In genomic region chr5:40591727-40592396, GRCh38 we compare ENCODE assay signal across 8 cellular contexts.
DNase-seq lines count a peak whose midpoint lies in the region; ATAC-seq lines count a peak whose summit lies in the region.
"Not testable (repeated sequence)": the region's sequence is repeated elsewhere in the genome, so short reads cannot be mapped to it uniquely, and the experiment has no call there.

No MANE protein-coding gene starts in this region.

- not testable (repeated sequence) for H3K27me3 ChIP-seq in ACC112 (ENCODE audit: insufficient read depth, low read length)

- not testable (repeated sequence) for H3K4me1 ChIP-seq in ACC112 (ENCODE audit: control insufficient read depth, insufficient read depth, low read length, unreplicated experiment)

- H3K9me3 Mint-ChIP-seq in activated naive CD8-positive, alpha-beta T cell (ENCODE audit: low read depth), result not testable (repeated sequence)

- peak overlapping the region; percentile 10 for H2AFZ ChIP-seq in ACC112 (ENCODE audit: low read length, unreplicated experiment)

- H3K27me3 Mint-ChIP-seq in activated naive CD8-positive, alpha-beta T cell, result not testable (repeated sequence)

- H3K36me3 Mint-ChIP-seq in activated naive CD8-positive, alpha-beta T cell, result not testable (repeated sequence)

- H3K4me3 Mint-ChIP-seq in activated naive CD8-positive, alpha-beta T cell, result not testable (repeated sequence)

- peaks cover 10% of the 10 kb centered on the region for H3K4me1 Mint-ChIP-seq in activated naive CD8-positive, alpha-beta T cell (ENCODE audit: low read depth)

- H3K4me3 ChIP-seq in ACC112 (ENCODE audit: low read depth, low read length), result not testable (repeated sequence)

- not testable (repeated sequence) for H3K79me2 ChIP-seq in ACC112 (ENCODE audit: control insufficient read depth, insufficient read depth, low read length, unreplicated experiment)

- ATAC-seq in GM18519 (IDR thresholded peaks at IDR 0.05; ENCODE audit: low FRiP score, unreplicated experiment) (peak; percentile 94), GM19455 (IDR thresholded peaks at IDR 0.05; ENCODE audit: unreplicated experiment) (peak; percentile 91), HG02588 (IDR thresholded peaks at IDR 0.05; ENCODE audit: unreplicated experiment) (peak; percentile 93), HG03066 (IDR thresholded peaks at IDR 0.05; ENCODE audit: low read depth, unreplicated experiment) (peak; percentile 86), HG03565 (IDR thresholded peaks at IDR 0.05; ENCODE audit: unreplicated experiment) (peak; percentile 92)

- not testable (repeated sequence) for H3K27ac ChIP-seq in ACC112 (ENCODE audit: low read depth, low read length)

- H3K27ac Mint-ChIP-seq in activated naive CD8-positive, alpha-beta T cell, result peak overlapping the region; percentile 24

- H3K36me3 ChIP-seq in ACC112 (ENCODE audit: insufficient read depth, low read length), result not testable (repeated sequence)

- DNase-seq in OCI-M1 (lab: John Stamatoyannopoulos, UW), result peak; percentile 42
